15 cellular contexts compared by ENCODE assay signal in genomic region chr10:72038458-72039001, GRCh38. TPM values are rescaled to one million over a fixed set of nuclear protein-coding genes. Genes with fewer than 3 reads are reported as not detected.
DNase-seq lines count a peak whose midpoint lies in the region; ATAC-seq and TF ChIP-seq lines count a peak whose summit lies in the region.
"Had no signal": no experiment of that assay in that cellular context is flagged by ENCODE, and none has a peak within 500 bp of the region (broad histone marks: within the 10 kb centered on the region; RNA-seq: fewer than 3 reads in every experiment).

No MANE protein-coding gene starts in this region.

- no peak for TF ChIP-seq EP300 in ovary (IDR thresholded peaks at IDR 0.05)

- POLR2A ChIA-PET in Panc1 (lab: Charles Lee), result interaction anchor here (0.6 kb wide), 1 partner anchor 24 kb away, joined by 4 read pairs; no protein-coding TSS in a partner anchor

- peak; percentile 6 for TF ChIP-seq POLR2A in ovary (IDR thresholded peaks at IDR 0.05)

- TF ChIP-seq CTCF in Panc1 (IDR thresholded peaks at IDR 0.05), result no peak
- TF ChIP-seq CTCF in foreskin keratinocyte (conservative IDR thresholded peaks at IDR 0.05), result no peak
- no peak for TF ChIP-seq CTCF in ovary (IDR thresholded peaks at IDR 0.05)

- H3K36me3 ChIP-seq in Panc1 (ENCODE audit: control insufficient read depth, insufficient read depth, low read length), result no peaks in the 10 kb centered on the region
- no peaks in the 10 kb centered on the region for H3K36me3 ChIP-seq in ovary

- intact Hi-C loops in Panc1 (cut with micrococcal nuclease; ENCODE audit: unreplicated experiment) (no loop called here), ovary (cut with DNase I) (no loop called here)

- no peak overlapping the region for H3K4me3 ChIP-seq in Panc1 (ENCODE audit: low read depth in 2 of 2, low read length in 2 of 2)
- no peak overlapping the region for H3K4me3 ChIP-seq in ovary
- H3K4me3 ChIP-seq: coronary artery had no signal

- no peaks in the 10 kb centered on the region for H3K27me3 ChIP-seq in Panc1 (ENCODE audit: control insufficient read depth, insufficient read depth, low read length)
- H3K27me3 ChIP-seq in foreskin keratinocyte, result no peaks in the 10 kb centered on the region
- no peaks in the 10 kb centered on the region for H3K27me3 ChIP-seq in ovary

- CTCF ChIA-PET in Panc1 (lab: Charles Lee), result interaction anchor here (0.6 to 2.3 kb wide), 4 partner anchors 10 to 182 kb away, joined by 3 to 6 read pairs (median 3); no protein-coding TSS in a partner anchor

- no TSS peak for BruUV-seq in Panc1 (replicated peaks; lab: Mats Ljungman, UMichigan)

- H3K4me1 ChIP-seq in Panc1 (ENCODE audit: control insufficient read depth, insufficient read depth, low read length), result peaks cover 19% of the 10 kb centered on the region
- H3K4me1 ChIP-seq in foreskin keratinocyte, result no peaks in the 10 kb centered on the region
- H3K4me1 ChIP-seq in ovary (ENCODE audit: insufficient read depth), result peaks cover 22% of the 10 kb centered on the region

- in situ Hi-C loops in Panc1 (cut with HindIII; ENCODE audit: low pct_unique_long_range_greater_than_20kb, low sequenced_read_pairs), result no loop called here

- H3K27ac ChIP-seq in Panc1 (ENCODE audit: low read length) (peak overlapping the region; percentile 11; the same call in 1 of the 2 replicates), foreskin keratinocyte (no peak overlapping the region), ovary (peak overlapping the region in 1 of 2 donors; percentile 64)
- H3K27ac ChIP-seq: C4-2B, coronary artery, VCaP had no signal

- DNase-seq in EL (peak; percentile 54), Panc1 (ENCODE audit: low read depth, low spot score) (no peak), foreskin keratinocyte (no peak), ovary (peak in 3 of 5 donors; percentile 61 to 68 (median 65)), KG1 (lab: John Stamatoyannopoulos, UW) (no peak), NCI-H1092 treated with DMSO at 0.1 percent for 48 hours (lab: John Stamatoyannopoulos, UW) (no peak), activated gamma-delta T cell (lab: John Stamatoyannopoulos, UW) (no peak)
- DNase-seq: DND-41; SK-N-SH; stimulated activated CD4-positive, alpha-beta T cell treated with anti-CD3 and anti-CD28 coated beads, Interleukin-2, amount 100 ng/mL, for 48 hours had no signal

- no peaks in the 10 kb centered on the region for H3K9me3 ChIP-seq in Panc1 (ENCODE audit: control insufficient read depth, insufficient read depth, low read depth, low read length)
- no peaks in the 10 kb centered on the region for H3K9me3 ChIP-seq in ovary
- H3K9me3 ChIP-seq: SK-N-SH had no signal

- 42 to 49% (median 47%) methylated on average over 13 of the region's 13 CpGs for WGBS in ovary, 3 donors

- ATAC-seq in Panc1 (no peak), foreskin keratinocyte (peak; percentile 38), HG03045 (IDR thresholded peaks at IDR 0.05; ENCODE audit: unreplicated experiment) (no peak)
- ATAC-seq: activated naive CD4-positive, alpha-beta T cell treated with anti-CD3 and anti-CD28 coated beads, Interleukin-2, amount 50 U/mL, for 72 hours had no signal

RNA-seq across cellular contexts. Expression of gene SPOCK2, which starts 49.8 kb away (rescaled TPM):
- total RNA-seq in Panc1 (2021; ENCODE audit: unreplicated experiment), result 4.8 TPM
- 4.2 TPM for polyA plus RNA-seq in Panc1 (2012; ENCODE audit: insufficient read length)
- 0.14 and 0.27 TPM in 2 replicates for total RNA-seq in foreskin keratinocyte
- polyA plus RNA-seq in foreskin keratinocyte, result 0.11 and 0.18 TPM in 2 replicates
- total RNA-seq in ovary, result 10 to 100 TPM in 3 of 7 donors, 1 to 10 TPM in 4; 1.4 to 77.7 (median 8.7) TPM
- polyA plus RNA-seq in ovary, result 10 to 100 TPM in 1 of 2 donors, 1 to 10 TPM in 1; 1.7 to 27.1 TPM

Comparison
In these comparisons a context has a peak if more than half of its experiments do, and no peak if none do; other contexts are left out.
1. DNase-seq: peak in EL (single experiment) and ovary (3 of 5); none in Panc1 (single experiment), foreskin keratinocyte (0 of 2), KG1 (single experiment), NCI-H1092 treated with DMSO at 0.1 percent for 48 hours (single experiment) and activated gamma-delta T cell (single experiment).